In genomic region chr6:159838020-159838744, GRCh38 we compare ENCODE assay signal across 35 cellular contexts. TPM values are rescaled to one million over a fixed set of nuclear protein-coding genes. Genes with fewer than 3 reads are reported as not detected.
"Had no signal": no experiment of that assay in that cellular context is flagged by ENCODE, and none has a peak within 500 bp of the region (broad histone marks: within the 10 kb centered on the region; RNA-seq: fewer than 3 reads in every experiment).

No MANE protein-coding gene starts in this region.

- H3K27me3 ChIP-seq: adrenal gland, breast epithelium, MG63 had no signal

- H3K4me3 Mint-ChIP-seq: activated CD4-positive, alpha-beta memory T cell treated with anti-CD3 and anti-CD28 coated beads for 36 hours; activated CD4-positive, alpha-beta T cell treated with anti-CD3 and anti-CD28 coated beads, Interleukin-2, amount 10 ng/mL, durations not matched to agents 7 days and 5 days; activated naive CD4-positive, alpha-beta T cell treated with anti-CD3 and anti-CD28 coated beads, Interleukin-2, amount 10 ng/mL, durations not matched to agents 7 days and 5 days; activated naive CD8-positive, alpha-beta T cell treated with anti-CD3 and anti-CD28 coated beads, Interleukin-2, amount 10 ng/mL, durations not matched to agents 7 days and 5 days; T-cell had no signal

- DNase-seq: activated CD4-positive, alpha-beta memory T cell treated with anti-CD3 and anti-CD28 coated beads for 36 hours; activated CD4-positive, alpha-beta T cell treated with anti-CD3 and anti-CD28 coated beads, Interleukin-2, amount 10 ng/mL, durations not matched to agents 7 days and 5 days; activated CD4-positive, CD25-positive, alpha-beta regulatory T cell; activated CD8-positive, alpha-beta memory T cell treated with anti-CD3 and anti-CD28 coated beads for 24 hours; activated gamma-delta T cell treated with Interleukin-2 at 50 U/mL for 16 hours; activated naive CD4-positive, alpha-beta T cell treated with anti-CD3 and anti-CD28 coated beads, Interleukin-2, amount 10 ng/mL, durations not matched to agents 7 days and 5 days; activated naive CD8-positive, alpha-beta T cell treated with anti-CD3 and anti-CD28 coated beads, Interleukin-2, amount 10 ng/mL, durations not matched to agents 7 days and 5 days; activated T-cell treated with anti-CD3 and anti-CD28 coated beads for 4 hours; activated T-cell treated with anti-CD3 and anti-CD28 coated beads, Interleukin-2, amount 50 U/mL, for 48 hours; anterior cingulate cortex; caudate nucleus; MG63; MV-4-11; NCI-H1092 treated with DMSO at 0.1 percent for 48 hours; NCI-H1417 treated with DMSO at 0.1 percent for 48 hours; NCI-H1694; NCI-H2029; NCI-H2107; NCI-H2171 treated with DMSO at 0.1 percent for 48 hours; NCI-H345; NCI-H510A; NCI-H526 treated with DMSO at 0.1 percent for 48 hours; NK-92 treated with Interleukin-12 subunit alpha and Interleukin-12 subunit beta, amount 100 ng/mL, for 24 hours; OCI-M1; RPMI8226; T-cell; T-helper 2 cell; T1000 had no signal

- H3K27me3 Mint-ChIP-seq: activated CD4-positive, alpha-beta memory T cell treated with anti-CD3 and anti-CD28 coated beads for 36 hours had no signal

- H3K27ac ChIP-seq: adrenal gland, breast epithelium, SK-N-MC had no signal

- H3K4me1 ChIP-seq: adrenal gland, breast epithelium had no signal

- ATAC-seq: Panc1, Right ventricle myocardium inferior, T-cell had no signal

- H3K9me3 ChIP-seq: adrenal gland, breast epithelium, MG63 had no signal

- H3K36me3 ChIP-seq: adrenal gland, breast epithelium, MG63 had no signal

- H3K36me3 Mint-ChIP-seq: activated CD4-positive, alpha-beta memory T cell treated with anti-CD3 and anti-CD28 coated beads for 36 hours; activated naive CD4-positive, alpha-beta T cell treated with anti-CD3 and anti-CD28 coated beads, Interleukin-2, amount 10 ng/mL, durations not matched to agents 7 days and 5 days; activated naive CD8-positive, alpha-beta T cell treated with anti-CD3 and anti-CD28 coated beads, Interleukin-2, amount 10 ng/mL, durations not matched to agents 7 days and 5 days; T-cell had no signal

- H3K4me3 ChIP-seq: adrenal gland, breast epithelium, MG63, SK-N-MC had no signal

- H3K27ac Mint-ChIP-seq: activated CD4-positive, alpha-beta memory T cell treated with anti-CD3 and anti-CD28 coated beads for 36 hours; activated CD4-positive, alpha-beta T cell treated with anti-CD3 and anti-CD28 coated beads, Interleukin-2, amount 10 ng/mL, durations not matched to agents 7 days and 5 days; activated naive CD4-positive, alpha-beta T cell treated with anti-CD3 and anti-CD28 coated beads, Interleukin-2, amount 10 ng/mL, durations not matched to agents 7 days and 5 days; activated naive CD8-positive, alpha-beta T cell treated with anti-CD3 and anti-CD28 coated beads, Interleukin-2, amount 10 ng/mL, durations not matched to agents 7 days and 5 days; activated T-helper 2 cell treated with anti-CD3 and anti-CD28 coated beads, Interferon-gamma antibody, Interleukin-2, Interleukin-4, amounts not matched to agents 10 μg/mL and 5 μg/mL and 100 μg/mL, durations not matched to agents 14 hours and 24 hours and 36 hours; T-cell had no signal

- H3K9me3 Mint-ChIP-seq: activated CD4-positive, alpha-beta memory T cell treated with anti-CD3 and anti-CD28 coated beads for 36 hours; activated CD4-positive, alpha-beta T cell treated with anti-CD3 and anti-CD28 coated beads, Interleukin-2, amount 10 ng/mL, durations not matched to agents 7 days and 5 days; activated naive CD4-positive, alpha-beta T cell treated with anti-CD3 and anti-CD28 coated beads, Interleukin-2, amount 10 ng/mL, durations not matched to agents 7 days and 5 days; activated naive CD8-positive, alpha-beta T cell treated with anti-CD3 and anti-CD28 coated beads, Interleukin-2, amount 10 ng/mL, durations not matched to agents 7 days and 5 days; activated T-helper 2 cell treated with anti-CD3 and anti-CD28 coated beads, Interferon-gamma antibody, Interleukin-2, Interleukin-4, amounts not matched to agents 10 μg/mL and 5 μg/mL and 100 μg/mL, durations not matched to agents 14 hours and 24 hours and 36 hours; T-cell had no signal

RNA-seq across cellular contexts. Expression of gene PNLDC1, which starts 38.1 kb away (rescaled TPM):
- total RNA-seq: cerebellum had no signal

RNA-seq across cellular contexts. Expression of gene MAS1, which starts 52.6 kb away (rescaled TPM):
- total RNA-seq: activated CD4-positive, alpha-beta memory T cell treated with anti-CD3 and anti-CD28 coated beads for 36 hours; activated CD4-positive, alpha-beta T cell treated with anti-CD3 and anti-CD28 coated beads, Interleukin-2, amount 10 ng/mL, durations not matched to agents 7 days and 5 days; activated naive CD8-positive, alpha-beta T cell treated with anti-CD3 and anti-CD28 coated beads, Interleukin-2, amount 10 ng/mL, durations not matched to agents 7 days and 5 days; activated T-helper 2 cell treated with anti-CD3 and anti-CD28 coated beads, Interferon-gamma antibody, Interleukin-2, Interleukin-4, amounts not matched to agents 10 μg/mL and 5 μg/mL and 100 μg/mL, durations not matched to agents 14 hours and 24 hours and 36 hours; adrenal gland; breast epithelium; Right ventricle myocardium inferior; T-cell had no signal
